Comparison of ENCODE assay signal across 2 cellular contexts in genomic region chr4:122899682-122900081, GRCh38.
TF ChIP-seq lines count a peak whose summit lies in the region.

No MANE protein-coding gene starts in this region.

TF ChIP-seq in IMR-90, 13 proteins besides CTCF, POLR2A, EP300 and RAD21:
- no peak for TF ChIP-seq CEBPB (IDR thresholded peaks at IDR 0.05; ENCODE audit: low read depth, low read length)
- TF ChIP-seq USF2 (IDR thresholded peaks at IDR 0.05; ENCODE audit: low read depth, low read length) = no peak
- TF ChIP-seq ELK1 (IDR thresholded peaks at IDR 0.05; ENCODE audit: borderline replicate concordance, low read depth, low read length) = no peak
- no peak for TF ChIP-seq RFX5 (IDR thresholded peaks at IDR 0.05; ENCODE audit: low read depth, low read length)
- no peak for TF ChIP-seq FOS (IDR thresholded peaks at IDR 0.05; ENCODE audit: low read depth, low read length)
- no peak for TF ChIP-seq MAZ (IDR thresholded peaks at IDR 0.05; ENCODE audit: borderline replicate concordance, low read depth, low read length)
- no peak for TF ChIP-seq MAFK (IDR thresholded peaks at IDR 0.05; ENCODE audit: low read depth, low read length)
- TF ChIP-seq BHLHE40 (IDR thresholded peaks at IDR 0.05; ENCODE audit: low read depth, low read length) = no peak
- no peak for TF ChIP-seq SMC3 (IDR thresholded peaks at IDR 0.05; ENCODE audit: low read depth, low read length)
- no peak for TF ChIP-seq MXI1 (IDR thresholded peaks at IDR 0.05; ENCODE audit: borderline replicate concordance, low read depth, low read length)
- no peak for TF ChIP-seq RCOR1 (IDR thresholded peaks at IDR 0.05; ENCODE audit: insufficient replicate concordance, low read length)
- TF ChIP-seq NFE2L2 (IDR thresholded peaks at IDR 0.05; ENCODE audit: low read depth, low read length) = no peak
- no peak for TF ChIP-seq CHD1 (IDR thresholded peaks at IDR 0.05; ENCODE audit: low read depth, low read length)

TF ChIP-seq in K562, 482 proteins besides CTCF, POLR2A, EP300 and RAD21:
- TF ChIP-seq EP400 (IDR thresholded peaks at IDR 0.05) (no peak), ZNF184 (CRISPR knock-in tag; IDR thresholded peaks at IDR 0.05) (no peak), KDM5B (IDR thresholded peaks at IDR 0.05; ENCODE audit: insufficient replicate concordance, low read depth, low read length) (no peak), FOXK1 (CRISPR knock-in tag; IDR thresholded peaks at IDR 0.05; ENCODE audit: borderline replicate concordance) (no peak), PKNOX1 (IDR thresholded peaks at IDR 0.05) (no peak), HNRNPK (IDR thresholded peaks at IDR 0.05; ENCODE audit: low read depth, low read length, poor library complexity, severe bottlenecking) (no peak), SIN3A (IDR thresholded peaks at IDR 0.05; ENCODE audit: borderline replicate concordance in 2 of 2, control insufficient read depth in 1 of 2, low read depth in 2 of 2, low read length in 2 of 2) (no peak), CREB1 (IDR thresholded peaks at IDR 0.05) (no peak), CREB1 (CRISPR knock-in tag; IDR thresholded peaks at IDR 0.05) (no peak), RBM17 (IDR thresholded peaks at IDR 0.05; ENCODE audit: borderline replicate concordance, low read depth, low read length) (no peak), ZFPM2 (CRISPR knock-in tag; IDR thresholded peaks at IDR 0.05) (no peak)
TF ChIP-seq in K562: peak in this region for 0.
